Comparison of ENCODE assay signal across 5 cellular contexts in the genomic region with DNA sequence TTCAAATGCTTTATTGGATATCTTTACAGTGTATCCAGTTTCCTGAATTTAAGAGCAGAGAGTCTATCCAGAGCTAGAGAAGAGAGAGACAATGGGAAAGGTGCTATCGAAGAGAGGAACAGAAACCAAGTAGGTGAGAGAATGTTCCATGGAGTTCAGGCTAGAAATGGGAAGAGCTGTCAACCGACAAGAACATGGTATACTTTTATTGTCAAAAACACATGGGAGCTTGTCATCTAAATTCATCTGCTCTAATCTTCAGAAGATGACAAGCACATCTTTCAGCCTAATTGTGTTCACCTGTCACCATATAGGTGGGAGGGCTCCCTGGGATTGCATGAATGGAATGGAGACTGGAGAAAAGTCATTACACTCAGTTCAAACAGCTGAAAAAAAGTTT.
"Had no signal": no experiment of that assay in that cellular context is flagged by ENCODE, and none has a peak within 500 bp of the region (broad histone marks: within the 10 kb centered on the region; RNA-seq: fewer than 3 reads in every experiment).

No MANE protein-coding gene starts in this region.

- DNase-seq: IMR-90, KBM-7, KG1 had no signal

- H3K4me3 ChIP-seq: K562 had no signal

- H3K27ac ChIP-seq: HL-60 had no signal
